8 cellular contexts compared by ENCODE assay signal in the genomic region with DNA sequence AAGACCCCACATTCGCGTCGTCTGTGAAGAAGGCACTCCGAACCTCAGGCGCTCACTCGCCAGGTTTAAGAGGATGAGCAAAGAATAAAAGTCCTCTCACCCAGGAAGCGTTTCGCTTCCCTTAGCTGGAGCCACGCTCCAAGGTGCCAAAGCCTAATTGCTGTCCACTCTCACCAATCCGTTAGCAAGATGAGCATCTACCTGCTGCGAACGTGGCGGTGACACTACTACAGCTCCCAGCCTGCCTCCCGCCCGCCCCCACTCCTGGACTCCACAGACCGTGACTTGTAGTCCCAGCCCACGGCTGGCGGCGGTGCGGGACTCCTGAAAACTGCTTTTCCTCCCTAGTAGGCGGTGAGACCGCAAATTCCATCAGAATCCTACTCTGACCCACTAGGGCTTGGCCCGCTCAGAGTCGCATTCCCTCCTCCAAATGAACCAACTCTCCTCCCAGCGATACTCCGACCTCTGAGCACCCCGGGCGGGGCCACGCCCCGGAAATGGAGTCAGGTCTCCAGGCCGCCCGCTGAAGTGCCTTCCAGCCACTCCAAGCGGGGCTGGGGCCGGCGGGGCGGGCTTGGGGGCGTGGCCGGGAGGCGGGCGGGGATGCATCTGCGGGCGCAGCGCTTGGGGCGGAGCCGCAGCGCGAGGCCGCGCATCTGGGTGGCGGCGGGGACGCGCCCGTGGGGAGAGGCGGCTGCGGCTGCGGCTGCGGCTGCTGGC. TPM values are rescaled to one million over a fixed set of nuclear protein-coding genes. Genes with fewer than 3 reads are reported as not detected.
DNase-seq lines count a peak whose midpoint lies in the region; ATAC-seq and TF ChIP-seq lines count a peak whose summit lies in the region.

No MANE protein-coding gene starts in this region.

- no peaks in the 10 kb centered on the region for H3K9me3 ChIP-seq in SK-N-MC (ENCODE audit: low read depth, low read length)

- no peaks in the 10 kb centered on the region for H3K36me3 ChIP-seq in SK-N-MC (ENCODE audit: insufficient read depth, low read length)

- peak overlapping the region; percentile 58 for H3K9ac ChIP-seq in SK-N-MC (ENCODE audit: insufficient read length)

- DNase-seq in NCI-H1092 (lab: John Stamatoyannopoulos, UW) (peak; percentile 98), SK-N-MC (ENCODE audit: low read depth, low spot score) (no peak), glomerular visceral epithelial cell (ENCODE audit: extremely low spot score) (peak; percentile 98), omental fat pad (ENCODE audit: low spot score) (peak; percentile 88)

- peak; percentile 88 for TF ChIP-seq POLR2A in GM10847 (IDR thresholded peaks at IDR 0.05; ENCODE audit: extremely low read depth, insufficient read length)

- TF ChIP-seq CTCF in omental fat pad (IDR thresholded peaks at IDR 0.05) = no peak

- H3K27ac Mint-ChIP-seq in activated naive CD4-positive, alpha-beta T cell treated with anti-CD3 and anti-CD28 coated beads, Interleukin-2, amount 50 U/mL, for 24 hours = peak overlapping the region; percentile 84

- no peaks in the 10 kb centered on the region for H3K36me3 Mint-ChIP-seq in activated naive CD4-positive, alpha-beta T cell treated with anti-CD3 and anti-CD28 coated beads, Interleukin-2, amount 50 U/mL, for 24 hours

- no peaks in the 10 kb centered on the region for H3K9me3 Mint-ChIP-seq in activated naive CD4-positive, alpha-beta T cell treated with anti-CD3 and anti-CD28 coated beads, Interleukin-2, amount 50 U/mL, for 24 hours

- ATAC-seq in HG02623 (IDR thresholded peaks at IDR 0.05; ENCODE audit: unreplicated experiment) (peak; percentile 90), omental fat pad (ENCODE audit: low FRiP score) (peak; percentile 97)

- H3K27me3 Mint-ChIP-seq in activated naive CD4-positive, alpha-beta T cell treated with anti-CD3 and anti-CD28 coated beads, Interleukin-2, amount 50 U/mL, for 24 hours = no peaks in the 10 kb centered on the region

- peak overlapping the region; percentile 96 for H3K4me3 ChIP-seq in SK-N-MC

- 0 out of 2 replicates have a peak overlapping the region, but pooled peaks have one; percentile 3 for H3K27ac ChIP-seq in SK-N-MC
- peak overlapping the region; percentile 75 for H3K27ac ChIP-seq in temporal lobe (ENCODE audit: low read depth, low read length)

- H3K4me1 Mint-ChIP-seq in activated naive CD4-positive, alpha-beta T cell treated with anti-CD3 and anti-CD28 coated beads, Interleukin-2, amount 50 U/mL, for 24 hours = peaks cover 18% of the 10 kb centered on the region

- peak overlapping the region; percentile 96 for H3K4me3 Mint-ChIP-seq in activated naive CD4-positive, alpha-beta T cell treated with anti-CD3 and anti-CD28 coated beads, Interleukin-2, amount 50 U/mL, for 24 hours

RNA-seq across cellular contexts. Expression of a gene that starts 0.5 kb away (rescaled TPM):
- total RNA-seq in omental fat pad = 100 to 1,000 TPM; 109 to 219 (median 138) TPM
- 93.7 TPM for total RNA-seq in temporal lobe
